In genomic region chr17:64978138-64978537, GRCh38 we compare ENCODE assay signal across 13 cellular contexts.
"Had no signal": no experiment of that assay in that cellular context is flagged by ENCODE, and none has a peak within 500 bp of the region (broad histone marks: within the 10 kb centered on the region; RNA-seq: fewer than 3 reads in every experiment).

No MANE protein-coding gene starts in this region.

- DNase-seq: dermis blood vessel endothelial cell; left cardiac atrium; mucosa of descending colon; naive thymus-derived CD8-positive, alpha-beta T cell; occipital lobe; stimulated activated CD4-positive, alpha-beta T cell treated with anti-CD3 and anti-CD28 coated beads, Interleukin-2, amount 100 ng/mL, for 24 hours; stimulated activated naive CD8-positive, alpha-beta T cell treated with anti-CD3 and anti-CD28 coated beads, Interleukin-15, Interleukin-2, amounts not matched to agents 100 U/mL and 50 U/mL, for 24 hours had no signal

- ATAC-seq: activated CD4-positive, CD25-positive, alpha-beta regulatory T cell treated with anti-CD3 and anti-CD28 coated beads, Interleukin-2, amount 50 U/mL, for 24 hours; left cardiac atrium; mucosa of descending colon; naive thymus-derived CD8-positive, alpha-beta T cell; sciatic nerve; stimulated activated naive CD8-positive, alpha-beta T cell treated with anti-CD3 and anti-CD28 coated beads, Interleukin-15, Interleukin-2, amounts not matched to agents 100 U/mL and 50 U/mL, for 24 hours had no signal

- H3K9me3 ChIP-seq: mucosa of descending colon, prostate gland, suprapubic skin had no signal

- H3K27me3 Mint-ChIP-seq: activated naive CD8-positive, alpha-beta T cell; type B pancreatic cell had no signal

- H3K36me3 Mint-ChIP-seq: activated naive CD8-positive, alpha-beta T cell; naive thymus-derived CD8-positive, alpha-beta T cell had no signal

- H3K9me3 Mint-ChIP-seq: naive thymus-derived CD8-positive, alpha-beta T cell had no signal
